In genomic region chr2:238861766-238862315, GRCh38 we compare ENCODE assay signal across 18 cellular contexts. TPM values are rescaled to one million over a fixed set of nuclear protein-coding genes. Genes with fewer than 3 reads are reported as not detected.
"Had no signal": no experiment of that assay in that cellular context is flagged by ENCODE, and none has a peak within 500 bp of the region (broad histone marks: within the 10 kb centered on the region; RNA-seq: fewer than 3 reads in every experiment).

No MANE protein-coding gene starts in this region.

- H3K4me3 ChIP-seq: colonic mucosa, thyroid gland had no signal

- DNase-seq: activated CD4-positive, alpha-beta T cell treated with anti-CD3 and anti-CD28 coated beads for 1 hour; activated CD4-positive, alpha-beta T cell treated with anti-CD3 and anti-CD28 coated beads, Interleukin-2, amount 50 U/mL, for 4 hours; activated CD8-positive, alpha-beta memory T cell treated with anti-CD3 and anti-CD28 coated beads, Interleukin-2, amount 10 ng/mL, durations not matched to agents 7 days and 5 days; activated effector memory CD4-positive, alpha-beta T cell treated with anti-CD3 and anti-CD28 coated beads, Interleukin-2, amount 50 U/mL, for 16 hours; activated T-cell treated with anti-CD3 and anti-CD28 coated beads, Interleukin-2, amount 50 U/mL, for 24 hours; caudate nucleus; colonic mucosa; hypothalamus; kidney glomerular epithelial cell; left ventricle myocardium superior; mesendoderm; occipital lobe; stimulated activated CD4-positive, alpha-beta T cell treated with anti-CD3 and anti-CD28 coated beads, Interleukin-12 subunit alpha, Interleukin-12 subunit beta, amount 100 ng/mL, for 4 hours; stimulated activated CD4-positive, alpha-beta T cell treated with anti-CD3 and anti-CD28 coated beads, Interleukin-2, amount 100 ng/mL, for 24 hours; T-helper 1 cell; T1000; thyroid gland had no signal

- H3K27me3 ChIP-seq: colonic mucosa, thyroid gland had no signal

- H3K27ac ChIP-seq: colonic mucosa, thyroid gland, VCaP had no signal

- H3K36me3 ChIP-seq: colonic mucosa, thyroid gland had no signal

- H3K9me3 ChIP-seq: colonic mucosa, thyroid gland had no signal

RNA-seq across cellular contexts. Expression of gene TWIST2, which starts 14.0 kb away (rescaled TPM):
- total RNA-seq: activated CD8-positive, alpha-beta memory T cell treated with anti-CD3 and anti-CD28 coated beads, Interleukin-2, amount 10 ng/mL, durations not matched to agents 7 days and 5 days had no signal
